Comparison of ENCODE assay signal across 1 cellular context in the genomic region with DNA sequence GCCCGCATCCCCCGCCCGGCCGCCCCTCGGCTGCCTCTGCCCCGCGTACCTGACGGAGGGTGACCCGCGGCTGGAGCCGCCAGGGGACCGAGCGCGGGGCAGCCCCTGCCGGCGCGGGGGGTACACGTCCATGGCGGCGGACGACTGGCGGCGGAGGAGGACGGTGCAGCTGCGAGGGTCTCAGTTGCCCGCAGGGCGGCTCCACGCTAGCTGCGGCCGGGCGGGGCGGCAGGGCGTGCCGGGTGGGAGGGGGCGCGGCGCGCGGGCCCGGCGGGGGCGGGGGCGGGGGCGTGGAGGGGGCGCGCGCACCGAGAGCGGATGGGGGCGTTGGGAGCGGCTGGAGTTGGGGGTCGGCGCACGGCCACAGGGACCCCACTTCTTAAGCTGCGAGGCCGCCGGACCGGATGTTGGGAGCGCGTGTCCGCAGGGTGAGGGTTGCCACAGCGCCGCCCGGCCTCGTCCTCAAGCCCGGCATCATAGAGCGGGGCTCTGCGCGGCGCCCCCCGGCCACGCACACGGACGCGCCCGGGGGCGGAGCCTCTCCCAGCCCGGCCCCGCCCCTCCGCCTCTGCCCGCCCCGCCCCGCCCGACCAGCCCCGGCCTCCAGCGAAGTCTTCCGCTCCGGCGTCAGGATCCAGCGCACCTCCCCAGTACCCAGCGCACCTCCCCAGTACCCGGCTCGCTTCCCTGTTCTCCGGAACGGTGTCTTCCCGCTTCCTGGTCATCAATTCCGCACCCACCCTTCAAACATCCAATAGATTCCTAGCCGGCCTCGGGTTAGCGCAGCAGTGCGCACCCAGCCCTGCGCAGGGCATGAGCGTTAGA.
TF ChIP-seq lines count a peak whose summit lies in the region.

A gene (minus strand): TSS at position 244 of the 825 bp plus-strand sequence. CDS start 112 bp downstream, at position 132.

TF ChIP-seq in HepG2, 621 proteins besides CTCF, POLR2A, EP300 and RAD21 (continued from another document and continues in another):
- TF ChIP-seq, protein P1, sequence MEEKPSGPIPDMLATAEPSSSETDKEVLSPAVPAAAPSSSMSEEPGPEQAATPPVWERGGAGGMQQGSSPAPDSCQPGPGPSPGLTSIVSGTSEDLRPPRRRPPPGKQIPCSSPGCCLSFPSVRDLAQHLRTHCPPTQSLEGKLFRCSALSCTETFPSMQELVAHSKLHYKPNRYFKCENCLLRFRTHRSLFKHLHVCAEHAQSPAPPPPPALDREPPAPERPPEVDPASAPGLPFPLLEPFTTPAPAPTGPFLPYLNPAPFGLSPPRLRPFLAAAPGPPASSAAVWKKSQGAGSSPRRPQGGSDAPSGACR (CRISPR knock-in tag; IDR thresholded peaks at IDR 0.05), result peak; percentile 11; the same call in 1 of the 2 replicates
- TF ChIP-seq NRL (CRISPR knock-in tag; IDR thresholded peaks at IDR 0.05; ENCODE audit: borderline replicate concordance), result peak; percentile 71; the same call in 1 of the 2 replicates
- TF ChIP-seq ZNF841 (CRISPR knock-in tag; IDR thresholded peaks at IDR 0.05; ENCODE audit: borderline replicate concordance), result no peak; the same call in 1 of the 2 replicates
- TF ChIP-seq, protein P2, sequence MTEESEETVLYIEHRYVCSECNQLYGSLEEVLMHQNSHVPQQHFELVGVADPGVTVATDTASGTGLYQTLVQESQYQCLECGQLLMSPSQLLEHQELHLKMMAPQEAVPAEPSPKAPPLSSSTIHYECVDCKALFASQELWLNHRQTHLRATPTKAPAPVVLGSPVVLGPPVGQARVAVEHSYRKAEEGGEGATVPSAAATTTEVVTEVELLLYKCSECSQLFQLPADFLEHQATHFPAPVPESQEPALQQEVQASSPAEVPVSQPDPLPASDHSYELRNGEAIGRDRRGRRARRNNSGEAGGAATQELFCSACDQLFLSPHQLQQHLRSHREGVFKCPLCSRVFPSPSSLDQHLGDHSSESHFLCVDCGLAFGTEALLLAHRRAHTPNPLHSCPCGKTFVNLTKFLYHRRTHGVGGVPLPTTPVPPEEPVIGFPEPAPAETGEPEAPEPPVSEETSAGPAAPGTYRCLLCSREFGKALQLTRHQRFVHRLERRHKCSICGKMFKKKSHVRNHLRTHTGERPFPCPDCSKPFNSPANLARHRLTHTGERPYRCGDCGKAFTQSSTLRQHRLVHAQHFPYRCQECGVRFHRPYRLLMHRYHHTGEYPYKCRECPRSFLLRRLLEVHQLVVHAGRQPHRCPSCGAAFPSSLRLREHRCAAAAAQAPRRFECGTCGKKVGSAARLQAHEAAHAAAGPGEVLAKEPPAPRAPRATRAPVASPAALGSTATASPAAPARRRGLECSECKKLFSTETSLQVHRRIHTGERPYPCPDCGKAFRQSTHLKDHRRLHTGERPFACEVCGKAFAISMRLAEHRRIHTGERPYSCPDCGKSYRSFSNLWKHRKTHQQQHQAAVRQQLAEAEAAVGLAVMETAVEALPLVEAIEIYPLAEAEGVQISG (CRISPR knock-in tag; IDR thresholded peaks at IDR 0.05), result peak; percentile 70
- TF ChIP-seq, protein P3, sequence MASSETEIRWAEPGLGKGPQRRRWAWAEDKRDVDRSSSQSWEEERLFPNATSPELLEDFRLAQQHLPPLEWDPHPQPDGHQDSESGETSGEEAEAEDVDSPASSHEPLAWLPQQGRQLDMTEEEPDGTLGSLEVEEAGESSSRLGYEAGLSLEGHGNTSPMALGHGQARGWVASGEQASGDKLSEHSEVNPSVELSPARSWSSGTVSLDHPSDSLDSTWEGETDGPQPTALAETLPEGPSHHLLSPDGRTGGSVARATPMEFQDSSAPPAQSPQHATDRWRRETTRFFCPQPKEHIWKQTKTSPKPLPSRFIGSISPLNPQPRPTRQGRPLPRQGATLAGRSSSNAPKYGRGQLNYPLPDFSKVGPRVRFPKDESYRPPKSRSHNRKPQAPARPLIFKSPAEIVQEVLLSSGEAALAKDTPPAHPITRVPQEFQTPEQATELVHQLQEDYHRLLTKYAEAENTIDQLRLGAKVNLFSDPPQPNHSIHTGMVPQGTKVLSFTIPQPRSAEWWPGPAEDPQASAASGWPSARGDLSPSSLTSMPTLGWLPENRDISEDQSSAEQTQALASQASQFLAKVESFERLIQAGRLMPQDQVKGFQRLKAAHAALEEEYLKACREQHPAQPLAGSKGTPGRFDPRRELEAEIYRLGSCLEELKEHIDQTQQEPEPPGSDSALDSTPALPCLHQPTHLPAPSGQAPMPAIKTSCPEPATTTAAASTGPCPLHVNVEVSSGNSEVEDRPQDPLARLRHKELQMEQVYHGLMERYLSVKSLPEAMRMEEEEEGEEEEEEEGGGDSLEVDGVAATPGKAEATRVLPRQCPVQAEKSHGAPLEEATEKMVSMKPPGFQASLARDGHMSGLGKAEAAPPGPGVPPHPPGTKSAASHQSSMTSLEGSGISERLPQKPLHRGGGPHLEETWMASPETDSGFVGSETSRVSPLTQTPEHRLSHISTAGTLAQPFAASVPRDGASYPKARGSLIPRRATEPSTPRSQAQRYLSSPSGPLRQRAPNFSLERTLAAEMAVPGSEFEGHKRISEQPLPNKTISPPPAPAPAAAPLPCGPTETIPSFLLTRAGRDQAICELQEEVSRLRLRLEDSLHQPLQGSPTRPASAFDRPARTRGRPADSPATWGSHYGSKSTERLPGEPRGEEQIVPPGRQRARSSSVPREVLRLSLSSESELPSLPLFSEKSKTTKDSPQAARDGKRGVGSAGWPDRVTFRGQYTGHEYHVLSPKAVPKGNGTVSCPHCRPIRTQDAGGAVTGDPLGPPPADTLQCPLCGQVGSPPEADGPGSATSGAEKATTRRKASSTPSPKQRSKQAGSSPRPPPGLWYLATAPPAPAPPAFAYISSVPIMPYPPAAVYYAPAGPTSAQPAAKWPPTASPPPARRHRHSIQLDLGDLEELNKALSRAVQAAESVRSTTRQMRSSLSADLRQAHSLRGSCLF (CRISPR knock-in tag; IDR thresholded peaks at IDR 0.05; ENCODE audit: borderline replicate concordance), result 0 out of 2 replicates have a peak, but pooled peaks have one; percentile 41
- no peak for TF ChIP-seq MBD4 (IDR thresholded peaks at IDR 0.05; ENCODE audit: borderline replicate concordance, low read length)
- no peak for TF ChIP-seq ZNF234 (CRISPR knock-in tag; conservative IDR thresholded peaks at IDR 0.05)
- TF ChIP-seq, protein P4, sequence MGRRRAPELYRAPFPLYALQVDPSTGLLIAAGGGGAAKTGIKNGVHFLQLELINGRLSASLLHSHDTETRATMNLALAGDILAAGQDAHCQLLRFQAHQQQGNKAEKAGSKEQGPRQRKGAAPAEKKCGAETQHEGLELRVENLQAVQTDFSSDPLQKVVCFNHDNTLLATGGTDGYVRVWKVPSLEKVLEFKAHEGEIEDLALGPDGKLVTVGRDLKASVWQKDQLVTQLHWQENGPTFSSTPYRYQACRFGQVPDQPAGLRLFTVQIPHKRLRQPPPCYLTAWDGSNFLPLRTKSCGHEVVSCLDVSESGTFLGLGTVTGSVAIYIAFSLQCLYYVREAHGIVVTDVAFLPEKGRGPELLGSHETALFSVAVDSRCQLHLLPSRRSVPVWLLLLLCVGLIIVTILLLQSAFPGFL (CRISPR knock-in tag; IDR thresholded peaks at IDR 0.05), result no peak
- peak; percentile 15; the same call in 1 of the 2 replicates for TF ChIP-seq HOXD1 (CRISPR knock-in tag; IDR thresholded peaks at IDR 0.05)
- no peak; the same call in 1 of the 2 replicates for TF ChIP-seq ZNF138 (CRISPR knock-in tag; IDR thresholded peaks at IDR 0.05; ENCODE audit: low read depth)
- no peak for TF ChIP-seq U2AF2 (IDR thresholded peaks at IDR 0.05; ENCODE audit: low read depth, low read length)
- peak; percentile 84 for TF ChIP-seq ZNF274 (CRISPR knock-in tag; IDR thresholded peaks at IDR 0.05)
- TF ChIP-seq TBX2 (CRISPR knock-in tag; IDR thresholded peaks at IDR 0.05; ENCODE audit: borderline replicate concordance), result no peak; the same call in none of the 2 replicates
- TF ChIP-seq, protein P5, sequence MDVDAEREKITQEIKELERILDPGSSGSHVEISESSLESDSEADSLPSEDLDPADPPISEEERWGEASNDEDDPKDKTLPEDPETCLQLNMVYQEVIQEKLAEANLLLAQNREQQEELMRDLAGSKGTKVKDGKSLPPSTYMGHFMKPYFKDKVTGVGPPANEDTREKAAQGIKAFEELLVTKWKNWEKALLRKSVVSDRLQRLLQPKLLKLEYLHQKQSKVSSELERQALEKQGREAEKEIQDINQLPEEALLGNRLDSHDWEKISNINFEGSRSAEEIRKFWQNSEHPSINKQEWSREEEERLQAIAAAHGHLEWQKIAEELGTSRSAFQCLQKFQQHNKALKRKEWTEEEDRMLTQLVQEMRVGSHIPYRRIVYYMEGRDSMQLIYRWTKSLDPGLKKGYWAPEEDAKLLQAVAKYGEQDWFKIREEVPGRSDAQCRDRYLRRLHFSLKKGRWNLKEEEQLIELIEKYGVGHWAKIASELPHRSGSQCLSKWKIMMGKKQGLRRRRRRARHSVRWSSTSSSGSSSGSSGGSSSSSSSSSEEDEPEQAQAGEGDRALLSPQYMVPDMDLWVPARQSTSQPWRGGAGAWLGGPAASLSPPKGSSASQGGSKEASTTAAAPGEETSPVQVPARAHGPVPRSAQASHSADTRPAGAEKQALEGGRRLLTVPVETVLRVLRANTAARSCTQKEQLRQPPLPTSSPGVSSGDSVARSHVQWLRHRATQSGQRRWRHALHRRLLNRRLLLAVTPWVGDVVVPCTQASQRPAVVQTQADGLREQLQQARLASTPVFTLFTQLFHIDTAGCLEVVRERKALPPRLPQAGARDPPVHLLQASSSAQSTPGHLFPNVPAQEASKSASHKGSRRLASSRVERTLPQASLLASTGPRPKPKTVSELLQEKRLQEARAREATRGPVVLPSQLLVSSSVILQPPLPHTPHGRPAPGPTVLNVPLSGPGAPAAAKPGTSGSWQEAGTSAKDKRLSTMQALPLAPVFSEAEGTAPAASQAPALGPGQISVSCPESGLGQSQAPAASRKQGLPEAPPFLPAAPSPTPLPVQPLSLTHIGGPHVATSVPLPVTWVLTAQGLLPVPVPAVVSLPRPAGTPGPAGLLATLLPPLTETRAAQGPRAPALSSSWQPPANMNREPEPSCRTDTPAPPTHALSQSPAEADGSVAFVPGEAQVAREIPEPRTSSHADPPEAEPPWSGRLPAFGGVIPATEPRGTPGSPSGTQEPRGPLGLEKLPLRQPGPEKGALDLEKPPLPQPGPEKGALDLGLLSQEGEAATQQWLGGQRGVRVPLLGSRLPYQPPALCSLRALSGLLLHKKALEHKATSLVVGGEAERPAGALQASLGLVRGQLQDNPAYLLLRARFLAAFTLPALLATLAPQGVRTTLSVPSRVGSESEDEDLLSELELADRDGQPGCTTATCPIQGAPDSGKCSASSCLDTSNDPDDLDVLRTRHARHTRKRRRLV (CRISPR knock-in tag; IDR thresholded peaks at IDR 0.05), result 0 out of 2 replicates have a peak, but pooled peaks have one; percentile 14
- TF ChIP-seq NCOA1 (CRISPR knock-in tag; IDR thresholded peaks at IDR 0.05), result no peak
- TF ChIP-seq, protein P6, sequence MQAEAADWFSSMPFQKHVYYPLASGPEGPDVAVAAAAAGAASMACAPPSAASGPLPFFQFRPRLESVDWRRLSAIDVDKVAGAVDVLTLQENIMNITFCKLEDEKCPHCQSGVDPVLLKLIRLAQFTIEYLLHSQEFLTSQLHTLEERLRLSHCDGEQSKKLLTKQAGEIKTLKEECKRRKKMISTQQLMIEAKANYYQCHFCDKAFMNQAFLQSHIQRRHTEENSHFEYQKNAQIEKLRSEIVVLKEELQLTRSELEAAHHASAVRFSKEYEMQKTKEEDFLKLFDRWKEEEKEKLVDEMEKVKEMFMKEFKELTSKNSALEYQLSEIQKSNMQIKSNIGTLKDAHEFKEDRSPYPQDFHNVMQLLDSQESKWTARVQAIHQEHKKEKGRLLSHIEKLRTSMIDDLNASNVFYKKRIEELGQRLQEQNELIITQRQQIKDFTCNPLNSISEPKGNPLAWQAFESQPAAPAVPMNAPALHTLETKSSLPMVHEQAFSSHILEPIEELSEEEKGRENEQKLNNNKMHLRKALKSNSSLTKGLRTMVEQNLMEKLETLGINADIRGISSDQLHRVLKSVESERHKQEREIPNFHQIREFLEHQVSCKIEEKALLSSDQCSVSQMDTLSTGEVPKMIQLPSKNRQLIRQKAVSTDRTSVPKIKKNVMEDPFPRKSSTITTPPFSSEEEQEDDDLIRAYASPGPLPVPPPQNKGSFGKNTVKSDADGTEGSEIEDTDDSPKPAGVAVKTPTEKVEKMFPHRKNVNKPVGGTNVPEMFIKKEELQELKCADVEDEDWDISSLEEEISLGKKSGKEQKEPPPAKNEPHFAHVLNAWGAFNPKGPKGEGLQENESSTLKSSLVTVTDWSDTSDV (CRISPR knock-in tag; IDR thresholded peaks at IDR 0.05), result 0 out of 2 replicates have a peak, but pooled peaks have one; percentile 19
- peak; percentile 36; the same call in 1 of the 2 replicates for TF ChIP-seq ZSCAN9 (CRISPR knock-in tag; IDR thresholded peaks at IDR 0.05; ENCODE audit: borderline replicate concordance)
- TF ChIP-seq RBAK (CRISPR knock-in tag; IDR thresholded peaks at IDR 0.05), result no peak
- no peak for TF ChIP-seq GFI1 (CRISPR knock-in tag; IDR thresholded peaks at IDR 0.05; ENCODE audit: borderline replicate concordance)
- TF ChIP-seq, protein P7, sequence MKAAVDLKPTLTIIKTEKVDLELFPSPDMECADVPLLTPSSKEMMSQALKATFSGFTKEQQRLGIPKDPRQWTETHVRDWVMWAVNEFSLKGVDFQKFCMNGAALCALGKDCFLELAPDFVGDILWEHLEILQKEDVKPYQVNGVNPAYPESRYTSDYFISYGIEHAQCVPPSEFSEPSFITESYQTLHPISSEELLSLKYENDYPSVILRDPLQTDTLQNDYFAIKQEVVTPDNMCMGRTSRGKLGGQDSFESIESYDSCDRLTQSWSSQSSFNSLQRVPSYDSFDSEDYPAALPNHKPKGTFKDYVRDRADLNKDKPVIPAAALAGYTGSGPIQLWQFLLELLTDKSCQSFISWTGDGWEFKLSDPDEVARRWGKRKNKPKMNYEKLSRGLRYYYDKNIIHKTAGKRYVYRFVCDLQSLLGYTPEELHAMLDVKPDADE (CRISPR knock-in tag; IDR thresholded peaks at IDR 0.05), result no peak
- no peak for TF ChIP-seq NFIC (IDR thresholded peaks at IDR 0.05; ENCODE audit: low read length)
- TF ChIP-seq RBM39 (IDR thresholded peaks at IDR 0.05; ENCODE audit: low read depth, low read length, poor library complexity, severe bottlenecking), result peak; percentile 44
- TF ChIP-seq HMG20B (CRISPR knock-in tag; conservative IDR thresholded peaks at IDR 0.05), result no peak
- no peak for TF ChIP-seq ZNF260 (CRISPR knock-in tag; IDR thresholded peaks at IDR 0.05; ENCODE audit: borderline replicate concordance, low read depth)
- TF ChIP-seq KMT2B (CRISPR knock-in tag; IDR thresholded peaks at IDR 0.05), result no peak; the same call in 1 of the 2 replicates
- peak; percentile 49; the same call in 1 of the 2 replicates for TF ChIP-seq ELF3 (CRISPR knock-in tag; IDR thresholded peaks at IDR 0.05)
- no peak for TF ChIP-seq MIXL1 (CRISPR knock-in tag; IDR thresholded peaks at IDR 0.05)
- no peak for TF ChIP-seq ZNF598 (CRISPR knock-in tag; IDR thresholded peaks at IDR 0.05; ENCODE audit: borderline replicate concordance)
- TF ChIP-seq, protein P8, sequence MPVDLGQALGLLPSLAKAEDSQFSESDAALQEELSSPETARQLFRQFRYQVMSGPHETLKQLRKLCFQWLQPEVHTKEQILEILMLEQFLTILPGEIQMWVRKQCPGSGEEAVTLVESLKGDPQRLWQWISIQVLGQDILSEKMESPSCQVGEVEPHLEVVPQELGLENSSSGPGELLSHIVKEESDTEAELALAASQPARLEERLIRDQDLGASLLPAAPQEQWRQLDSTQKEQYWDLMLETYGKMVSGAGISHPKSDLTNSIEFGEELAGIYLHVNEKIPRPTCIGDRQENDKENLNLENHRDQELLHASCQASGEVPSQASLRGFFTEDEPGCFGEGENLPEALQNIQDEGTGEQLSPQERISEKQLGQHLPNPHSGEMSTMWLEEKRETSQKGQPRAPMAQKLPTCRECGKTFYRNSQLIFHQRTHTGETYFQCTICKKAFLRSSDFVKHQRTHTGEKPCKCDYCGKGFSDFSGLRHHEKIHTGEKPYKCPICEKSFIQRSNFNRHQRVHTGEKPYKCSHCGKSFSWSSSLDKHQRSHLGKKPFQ (CRISPR knock-in tag; IDR thresholded peaks at IDR 0.05; ENCODE audit: insufficient replicate concordance), result peak; percentile 79
- TF ChIP-seq, protein P9, sequence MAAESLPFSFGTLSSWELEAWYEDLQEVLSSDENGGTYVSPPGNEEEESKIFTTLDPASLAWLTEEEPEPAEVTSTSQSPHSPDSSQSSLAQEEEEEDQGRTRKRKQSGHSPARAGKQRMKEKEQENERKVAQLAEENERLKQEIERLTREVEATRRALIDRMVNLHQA (CRISPR knock-in tag; IDR thresholded peaks at IDR 0.05), result no peak
- TF ChIP-seq TEAD2 (CRISPR knock-in tag; IDR thresholded peaks at IDR 0.05), result no peak
